ENCODE assay signal across 10 cellular contexts in genomic region chr16:24075929-24076716, GRCh38.
DNase-seq lines count a peak whose midpoint lies in the region; ATAC-seq and TF ChIP-seq lines count a peak whose summit lies in the region.
"Had no signal": no experiment of that assay in that cellular context is flagged by ENCODE, and none has a peak within 500 bp of the region (broad histone marks: within the 10 kb centered on the region; RNA-seq: fewer than 3 reads in every experiment).

No MANE protein-coding gene starts in this region.

- DNase-seq in Ammon's horn (ENCODE audit: low spot score) (peak; percentile 32), M059J (ENCODE audit: low read depth) (peak; percentile 60), T1000 (lab: John Stamatoyannopoulos, UW) (no peak), AG08396 (ENCODE audit: low spot score) (no peak), mucosa of descending colon (no peak), NCI-H187 treated with DMSO at 0.1 percent for 48 hours (lab: John Stamatoyannopoulos, UW) (no peak)
- DNase-seq in central memory CD8-positive, alpha-beta T cell (ENCODE audit: low spot score in 2 of 2) = no peak
- DNase-seq: GF-D8; naive thymus-derived CD8-positive, alpha-beta T cell had no signal

- H3K36me3 Mint-ChIP-seq in central memory CD8-positive, alpha-beta T cell (ENCODE audit: insufficient read depth) = peaks cover 14% of the 10 kb centered on the region

- H3K4me3 Mint-ChIP-seq in central memory CD8-positive, alpha-beta T cell = no peak overlapping the region
- H3K4me3 Mint-ChIP-seq: naive thymus-derived CD8-positive, alpha-beta T cell had no signal

- peak; percentile 59 for ATAC-seq in GM19043 (IDR thresholded peaks at IDR 0.05; ENCODE audit: low read depth, unreplicated experiment)
- ATAC-seq in central memory CD8-positive, alpha-beta T cell (replicated peaks; ENCODE audit: extremely low read depth, poor library complexity, severe bottlenecking) = peak; percentile 68
- ATAC-seq in mucosa of descending colon = no peak
- ATAC-seq: naive thymus-derived CD8-positive, alpha-beta T cell had no signal

- no peaks in the 10 kb centered on the region for H3K4me1 ChIP-seq in mucosa of descending colon (ENCODE audit: low read depth)

- no peaks in the 10 kb centered on the region for H3K9me3 ChIP-seq in mucosa of descending colon

- no peaks in the 10 kb centered on the region for H3K27me3 Mint-ChIP-seq in central memory CD8-positive, alpha-beta T cell
- H3K27me3 Mint-ChIP-seq: naive thymus-derived CD8-positive, alpha-beta T cell had no signal

- H3K4me3 ChIP-seq in mucosa of descending colon = no peak overlapping the region

- H3K4me1 Mint-ChIP-seq in central memory CD8-positive, alpha-beta T cell = peaks cover 78% of the 10 kb centered on the region

- intact Hi-C loops in mucosa of descending colon (cut with DNase I, micrococcal nuclease) = no loop called here

- H3K27ac Mint-ChIP-seq in central memory CD8-positive, alpha-beta T cell (ENCODE audit: low read depth) = peak overlapping the region; percentile 30

- H3K36me3 ChIP-seq in mucosa of descending colon (ENCODE audit: low read depth) = no peaks in the 10 kb centered on the region

- H3K9me3 Mint-ChIP-seq in central memory CD8-positive, alpha-beta T cell = no peaks in the 10 kb centered on the region
- H3K9me3 Mint-ChIP-seq: naive thymus-derived CD8-positive, alpha-beta T cell had no signal

- no peak for TF ChIP-seq CTCF in mucosa of descending colon (IDR thresholded peaks at IDR 0.05)

Comparison
In these comparisons a context has a peak if more than half of its experiments do, and no peak if none do; other contexts are left out.
1. DNase-seq: peak in Ammon's horn (single experiment) and M059J (single experiment); none in central memory CD8-positive, alpha-beta T cell (0 of 2), T1000 (single experiment), AG08396 (single experiment), mucosa of descending colon (0 of 3) and NCI-H187 treated with DMSO at 0.1 percent for 48 hours (single experiment).